Comparison of ENCODE assay signal across 18 cellular contexts in the genomic region with DNA sequence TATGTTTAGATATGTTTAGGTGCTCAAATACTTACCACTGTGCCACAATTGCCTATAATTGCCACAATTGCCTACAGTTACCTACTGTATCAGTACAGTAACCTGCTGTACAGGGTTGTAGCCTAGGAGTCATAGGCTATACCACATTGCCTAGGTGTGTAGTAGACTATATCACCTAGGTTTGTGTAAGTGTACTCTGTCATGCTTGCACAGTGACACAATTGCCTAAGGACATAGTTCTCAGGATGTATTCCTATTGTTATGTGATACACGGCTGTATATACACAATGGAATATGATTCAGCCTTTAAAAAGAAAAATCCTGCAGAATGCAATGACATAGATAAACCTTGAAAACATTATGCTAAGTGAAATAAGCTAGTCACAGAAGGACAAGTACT.
"Had no signal": no experiment of that assay in that cellular context is flagged by ENCODE, and none has a peak within 500 bp of the region (broad histone marks: within the 10 kb centered on the region; RNA-seq: fewer than 3 reads in every experiment).

No MANE protein-coding gene starts in this region.

- H3K36me3 ChIP-seq: esophagus squamous epithelium, gastroesophageal sphincter, heart left ventricle, left lung, lower lobe of right lung had no signal

- H3K4me2 ChIP-seq: hepatocyte had no signal

- H3K4me3 ChIP-seq: coronary artery, dorsolateral prefrontal cortex, esophagus squamous epithelium, gastroesophageal sphincter, heart left ventricle, hepatocyte, left lung, lower lobe of right lung, mucosa of descending colon had no signal

- ATAC-seq: gastroesophageal sphincter; heart left ventricle; left cardiac atrium; left lung; left ventricle myocardium superior; lower lobe of right lung; mucosa of descending colon; naive thymus-derived CD8-positive, alpha-beta T cell had no signal

- DNase-seq: dermis blood vessel endothelial cell; dorsolateral prefrontal cortex; effector CD4-positive, alpha-beta T cell; effector memory CD4-positive, alpha-beta T cell; esophagus squamous epithelium; foreskin fibroblast; heart left ventricle; left cardiac atrium; left lung; left ventricle myocardium superior; lower lobe of right lung; mesenchymal stem cell; mucosa of descending colon; naive B cell; naive thymus-derived CD8-positive, alpha-beta T cell had no signal

- H3K27me3 ChIP-seq: esophagus squamous epithelium, gastroesophageal sphincter, heart left ventricle, hepatocyte, left lung had no signal

- H2AFZ ChIP-seq: hepatocyte had no signal

- H3K79me2 ChIP-seq: hepatocyte had no signal

- H3K27ac ChIP-seq: coronary artery, dorsolateral prefrontal cortex, esophagus squamous epithelium, gastroesophageal sphincter, heart left ventricle, hepatocyte, left lung, lower lobe of right lung had no signal

- H3K4me1 ChIP-seq: esophagus squamous epithelium, gastroesophageal sphincter, left lung, lower lobe of right lung had no signal
